In the genomic region with DNA sequence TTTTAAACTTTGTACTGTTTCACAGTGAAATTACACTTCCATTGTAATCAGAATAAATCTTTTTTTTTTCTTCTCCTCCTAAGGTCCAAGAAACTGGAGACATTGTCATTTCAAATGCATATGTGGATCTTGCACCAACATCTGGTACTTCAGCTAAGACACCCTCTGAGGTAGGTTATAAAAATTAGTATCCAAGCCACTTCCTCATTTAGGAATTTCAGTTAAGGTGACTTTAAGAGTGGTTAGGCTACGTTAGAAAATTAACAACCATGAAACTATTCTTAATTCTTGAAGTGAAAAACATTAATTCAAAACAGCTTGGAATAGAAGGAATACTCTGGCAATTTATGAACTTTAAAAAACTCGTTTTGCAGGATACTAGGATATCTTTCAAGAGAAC, we compare ENCODE assay signal across 29 cellular contexts.
"Had no signal": no experiment of that assay in that cellular context is flagged by ENCODE, and none has a peak within 500 bp of the region (broad histone marks: within the 10 kb centered on the region; RNA-seq: fewer than 3 reads in every experiment).

No MANE protein-coding gene starts in this region.

- H3K4me3 ChIP-seq: adrenal gland had no signal

- ATAC-seq: activated CD4-positive, alpha-beta T cell treated with anti-CD3 and anti-CD28 coated beads for 36 hours; activated CD4-positive, CD25-positive, alpha-beta regulatory T cell treated with anti-CD3 and anti-CD28 coated beads, Interleukin-2, amount 50 U/mL, for 24 hours; activated naive CD4-positive, alpha-beta T cell treated with anti-CD3 and anti-CD28 coated beads, Interleukin-2, amount 50 U/mL, for 72 hours; activated T-cell treated with anti-CD3 and anti-CD28 coated beads, Interleukin-2, amount 50 U/mL, for 4 hours had no signal

- H3K4me1 ChIP-seq: adrenal gland had no signal

- H3K9me3 Mint-ChIP-seq: activated CD4-positive, alpha-beta memory T cell treated with anti-CD3 and anti-CD28 coated beads for 36 hours; activated naive CD4-positive, alpha-beta T cell treated with anti-CD3 and anti-CD28 coated beads for 36 hours; activated naive CD4-positive, alpha-beta T cell treated with anti-CD3 and anti-CD28 coated beads, Interleukin-2, amount 50 U/mL, for 72 hours; activated T-cell treated with anti-CD3 and anti-CD28 coated beads, Interleukin-2, amount 50 U/mL, for 4 hours; activated T-helper 1 cell treated with anti-CD3 and anti-CD28 coated beads, Interleukin-12 subunit alpha, Interleukin-12 subunit beta, Interleukin-2, Interleukin-4 antibody, amounts not matched to agents 30 ng/mL and 10 ng/mL and 1 ng/mL, durations not matched to agents 14 hours and 24 hours and 36 hours; brain had no signal

- H3K27me3 Mint-ChIP-seq: activated CD4-positive, alpha-beta memory T cell treated with anti-CD3 and anti-CD28 coated beads for 36 hours; activated CD4-positive, alpha-beta T cell treated with anti-CD3 and anti-CD28 coated beads for 36 hours; brain had no signal

- H3K27me3 ChIP-seq: adrenal gland had no signal

- FAIRE-seq: bronchial epithelial cell had no signal

- H3K27ac ChIP-seq: adrenal gland had no signal

- DNase-seq: activated CD4-positive, alpha-beta memory T cell treated with anti-CD3 and anti-CD28 coated beads for 36 hours; activated CD4-positive, alpha-beta T cell treated with anti-CD3 and anti-CD28 coated beads for 36 hours; activated CD4-positive, alpha-beta T cell treated with anti-CD3 and anti-CD28 coated beads, Interleukin-2, amount 50 U/mL, for 1 hour; activated CD8-positive, alpha-beta memory T cell treated with anti-CD3 and anti-CD28 coated beads, Interleukin-2, amount 50 U/mL, for 4 hours; activated gamma-delta T cell treated with Interleukin-2 at 50 U/mL for 16 hours; activated naive CD4-positive, alpha-beta T cell treated with anti-CD3 and anti-CD28 coated beads for 36 hours; activated T-cell treated with anti-CD3 and anti-CD28 coated beads for 4 hours; activated T-cell treated with anti-CD3 and anti-CD28 coated beads, Interleukin-2, amount 50 U/mL, for 4 hours; adrenal gland; caudate nucleus; cerebellar nuclear complex; Karpas-422; NCI-H1105; NCI-H1417 treated with DMSO at 0.1 percent for 48 hours; NCI-H1930; NCI-H2081 treated with DMSO at 0.1 percent for 48 hours; NCI-H510A; NCI-H526; NCI-H748 treated with DMSO at 0.1 percent for 48 hours; Right ventricle myocardium superior; SW 1271; T-helper 1 cell; T-helper 2 cell; T1000 had no signal

- H3K4me1 Mint-ChIP-seq: activated CD4-positive, alpha-beta T cell treated with anti-CD3 and anti-CD28 coated beads for 36 hours; brain had no signal

- H3K27ac Mint-ChIP-seq: activated CD4-positive, alpha-beta memory T cell treated with anti-CD3 and anti-CD28 coated beads for 36 hours; activated CD4-positive, alpha-beta T cell treated with anti-CD3 and anti-CD28 coated beads for 36 hours; activated naive CD4-positive, alpha-beta T cell treated with anti-CD3 and anti-CD28 coated beads for 36 hours; activated T-helper 1 cell treated with anti-CD3 and anti-CD28 coated beads, Interleukin-12 subunit alpha, Interleukin-12 subunit beta, Interleukin-2, Interleukin-4 antibody, amounts not matched to agents 30 ng/mL and 10 ng/mL and 1 ng/mL, durations not matched to agents 14 hours and 24 hours and 36 hours; brain had no signal

- H3K4me3 Mint-ChIP-seq: activated CD4-positive, alpha-beta memory T cell treated with anti-CD3 and anti-CD28 coated beads for 36 hours; activated CD4-positive, alpha-beta T cell treated with anti-CD3 and anti-CD28 coated beads for 36 hours; activated naive CD4-positive, alpha-beta T cell treated with anti-CD3 and anti-CD28 coated beads for 36 hours; activated T-cell treated with anti-CD3 and anti-CD28 coated beads, Interleukin-2, amount 50 U/mL, for 4 hours; activated T-helper 1 cell treated with anti-CD3 and anti-CD28 coated beads, Interleukin-12 subunit alpha, Interleukin-12 subunit beta, Interleukin-2, Interleukin-4 antibody, amounts not matched to agents 30 ng/mL and 10 ng/mL and 1 ng/mL, durations not matched to agents 14 hours and 24 hours and 36 hours; brain had no signal
